15 cellular contexts compared by ENCODE assay signal in the genomic region with DNA sequence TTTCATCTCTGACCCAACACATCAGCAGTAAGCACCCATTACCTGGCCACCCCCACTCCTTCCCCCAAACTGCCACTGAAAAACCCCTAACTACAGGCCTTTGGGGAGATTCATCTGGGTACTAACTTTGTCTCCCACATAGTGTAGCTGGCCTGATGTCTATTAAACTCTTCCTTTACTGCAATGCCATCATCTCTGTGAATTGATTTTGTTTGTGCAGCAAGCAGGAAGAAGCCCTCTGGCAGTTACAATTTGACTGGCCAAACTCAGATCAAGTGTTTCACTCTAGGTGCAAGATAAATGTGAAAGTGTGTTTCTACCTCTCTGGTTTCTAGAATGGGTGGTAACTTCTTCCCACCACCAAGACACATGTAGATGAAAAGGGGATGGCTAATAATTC. TPM values are rescaled to one million over a fixed set of nuclear protein-coding genes. Genes with fewer than 3 reads are reported as not detected.
DNase-seq lines count a peak whose midpoint lies in the region; ATAC-seq, FAIRE-seq and TF ChIP-seq lines count a peak whose summit lies in the region.
"Had no signal": no experiment of that assay in that cellular context is flagged by ENCODE, and none has a peak within 500 bp of the region (broad histone marks: within the 10 kb centered on the region; RNA-seq: fewer than 3 reads in every experiment).

No MANE protein-coding gene starts in this region.

- no peaks in the 10 kb centered on the region for H3K9me3 Mint-ChIP-seq in type B pancreatic cell

- no peak for TF ChIP-seq CTCF in type B pancreatic cell (conservative IDR thresholded peaks at IDR 0.05)

- peak; percentile 85 for FAIRE-seq in GM12891 (lab: Jason Lieb, UNC)
- FAIRE-seq: K562 had no signal

- DNase-seq in GM12891 (ENCODE audit: insufficient read length, low spot score) (no peak), type B pancreatic cell (ENCODE audit: extremely low spot score, unreplicated experiment) (no peak), NCI-H1092 treated with DMSO at 0.1 percent for 48 hours (lab: John Stamatoyannopoulos, UW) (no peak), T-helper 9 cell (no peak), DMS53 (lab: John Stamatoyannopoulos, UW) (no peak)
- DNase-seq: aorta; lower lobe of right lung; stimulated activated CD4-positive, alpha-beta T cell treated with anti-CD3 and anti-CD28 coated beads, Interleukin-4, amount 100 ng/mL, for 1 hour had no signal

- H3K27ac Mint-ChIP-seq in type B pancreatic cell = no peak overlapping the region

- no peak overlapping the region for H3K4me3 Mint-ChIP-seq in type B pancreatic cell

- peak; percentile 58 for ATAC-seq in GM19324 (IDR thresholded peaks at IDR 0.05; ENCODE audit: low FRiP score, unreplicated experiment)
- ATAC-seq in HG02759 (IDR thresholded peaks at IDR 0.05; ENCODE audit: unreplicated experiment) = peak; percentile 45
- ATAC-seq in HG03520 (IDR thresholded peaks at IDR 0.05; ENCODE audit: unreplicated experiment) = peak; percentile 70
- ATAC-seq: K562, lower lobe of right lung had no signal

- H3K36me3 Mint-ChIP-seq in type B pancreatic cell = no peaks in the 10 kb centered on the region

- H3K27me3 Mint-ChIP-seq in type B pancreatic cell = peaks cover 13% of the 10 kb centered on the region

- no peak for TF ChIP-seq POLR2A in GM12891 (IDR thresholded peaks at IDR 0.05; ENCODE audit: low read depth, low read length)

- H3K4me1 Mint-ChIP-seq in type B pancreatic cell (ENCODE audit: unreplicated experiment) = peaks cover 5% of the 10 kb centered on the region

TF ChIP-seq in GM12891, 5 proteins besides CTCF, POLR2A, EP300 and RAD21:
- no peak for TF ChIP-seq POLR2AphosphoS5 (IDR thresholded peaks at IDR 0.05; ENCODE audit: low read depth, low read length)
- TF ChIP-seq PAX5 (IDR thresholded peaks at IDR 0.05; ENCODE audit: insufficient read depth, low read length, severe bottlenecking) = no peak

RNA-seq across cellular contexts. Expression of gene OR5K4, which starts 26.7 kb away (rescaled TPM):
- polyA plus RNA-seq in GM12891 (2012; ENCODE audit: low read depth, missing spikeins) = not detected
- not detected in 2 replicates for total RNA-seq in type B pancreatic cell (ENCODE audit: low replicate concordance)
- total RNA-seq: aorta; Daoy; K562; lower lobe of right lung; osteocyte; T-helper 2 cell treated with Interferon-gamma antibody and Interleukin-4, amounts not matched to agents 100 ng/mL and 5 ng/mL, for 36 hours had no signal
- polyA plus RNA-seq: aorta, K562 had no signal

RNA-seq across cellular contexts. Expression of gene OR5H2, which starts 44.6 kb away (rescaled TPM):
- polyA plus RNA-seq in GM12891 (2012; ENCODE audit: low read depth, missing spikeins) = not detected
- not detected in 2 replicates for total RNA-seq in type B pancreatic cell (ENCODE audit: low replicate concordance)
- total RNA-seq: aorta; Daoy; K562; lower lobe of right lung; osteocyte; T-helper 2 cell treated with Interferon-gamma antibody and Interleukin-4, amounts not matched to agents 100 ng/mL and 5 ng/mL, for 36 hours had no signal
- polyA plus RNA-seq: aorta, K562 had no signal
